1 cellular context compared by ENCODE assay signal in the genomic region with DNA sequence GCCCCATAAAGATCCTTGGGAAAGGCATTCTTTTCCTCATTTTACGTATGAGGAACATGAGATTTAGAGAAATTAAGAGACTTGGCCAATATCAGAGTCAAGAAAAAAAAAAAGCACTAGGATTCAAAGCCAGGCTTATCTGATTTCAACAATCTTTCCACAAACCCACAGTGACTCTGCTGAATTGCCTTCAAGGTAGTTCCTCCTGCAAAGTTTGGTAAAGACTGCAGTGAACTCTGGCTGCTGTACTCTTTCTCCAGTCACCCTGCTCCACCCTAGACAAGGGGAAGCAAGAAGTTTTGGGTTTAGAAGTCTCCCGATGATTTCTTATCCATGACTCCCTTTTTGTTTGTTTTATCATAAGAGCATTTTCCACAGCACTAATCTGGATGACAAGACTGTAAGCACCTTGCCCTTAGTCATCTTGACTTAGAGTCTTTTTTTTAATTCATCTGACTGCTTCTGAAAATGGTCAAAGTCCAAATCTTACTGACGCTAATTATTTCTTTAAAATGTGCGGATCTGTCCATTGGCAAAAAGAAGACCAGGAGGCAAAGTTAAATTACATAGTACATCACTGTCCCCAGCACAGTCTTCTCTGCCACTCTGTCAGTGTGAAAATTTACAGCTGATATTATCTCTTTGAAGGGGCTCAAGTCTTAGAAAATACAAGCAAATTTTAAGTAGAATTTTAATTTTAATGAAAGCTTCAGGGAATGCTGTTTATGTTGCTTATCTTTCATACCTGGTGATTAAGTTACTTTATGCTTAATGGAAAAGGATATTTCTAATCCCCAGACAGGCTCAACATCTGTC.
TF ChIP-seq lines count a peak whose summit lies in the region.

No MANE protein-coding gene starts in this region.

TF ChIP-seq in A549, 52 proteins besides CTCF, POLR2A, EP300 and RAD21 (continued from another document):
- TF ChIP-seq, protein P1, sequence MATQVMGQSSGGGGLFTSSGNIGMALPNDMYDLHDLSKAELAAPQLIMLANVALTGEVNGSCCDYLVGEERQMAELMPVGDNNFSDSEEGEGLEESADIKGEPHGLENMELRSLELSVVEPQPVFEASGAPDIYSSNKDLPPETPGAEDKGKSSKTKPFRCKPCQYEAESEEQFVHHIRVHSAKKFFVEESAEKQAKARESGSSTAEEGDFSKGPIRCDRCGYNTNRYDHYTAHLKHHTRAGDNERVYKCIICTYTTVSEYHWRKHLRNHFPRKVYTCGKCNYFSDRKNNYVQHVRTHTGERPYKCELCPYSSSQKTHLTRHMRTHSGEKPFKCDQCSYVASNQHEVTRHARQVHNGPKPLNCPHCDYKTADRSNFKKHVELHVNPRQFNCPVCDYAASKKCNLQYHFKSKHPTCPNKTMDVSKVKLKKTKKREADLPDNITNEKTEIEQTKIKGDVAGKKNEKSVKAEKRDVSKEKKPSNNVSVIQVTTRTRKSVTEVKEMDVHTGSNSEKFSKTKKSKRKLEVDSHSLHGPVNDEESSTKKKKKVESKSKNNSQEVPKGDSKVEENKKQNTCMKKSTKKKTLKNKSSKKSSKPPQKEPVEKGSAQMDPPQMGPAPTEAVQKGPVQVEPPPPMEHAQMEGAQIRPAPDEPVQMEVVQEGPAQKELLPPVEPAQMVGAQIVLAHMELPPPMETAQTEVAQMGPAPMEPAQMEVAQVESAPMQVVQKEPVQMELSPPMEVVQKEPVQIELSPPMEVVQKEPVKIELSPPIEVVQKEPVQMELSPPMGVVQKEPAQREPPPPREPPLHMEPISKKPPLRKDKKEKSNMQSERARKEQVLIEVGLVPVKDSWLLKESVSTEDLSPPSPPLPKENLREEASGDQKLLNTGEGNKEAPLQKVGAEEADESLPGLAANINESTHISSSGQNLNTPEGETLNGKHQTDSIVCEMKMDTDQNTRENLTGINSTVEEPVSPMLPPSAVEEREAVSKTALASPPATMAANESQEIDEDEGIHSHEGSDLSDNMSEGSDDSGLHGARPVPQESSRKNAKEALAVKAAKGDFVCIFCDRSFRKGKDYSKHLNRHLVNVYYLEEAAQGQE (IDR thresholded peaks at IDR 0.05) = no peak
- TF ChIP-seq MAX (IDR thresholded peaks at IDR 0.05) = no peak
- no peak for TF ChIP-seq FOSB (CRISPR knock-in tag; IDR thresholded peaks at IDR 0.05)
- TF ChIP-seq PBX3 (IDR thresholded peaks at IDR 0.05) = no peak
TF ChIP-seq in A549: peak in this region for 0.
